In genomic region chr5:176929654-176930053, GRCh38 we compare ENCODE assay signal across 21 cellular contexts. TPM values are rescaled to one million over a fixed set of nuclear protein-coding genes. Genes with fewer than 3 reads are reported as not detected.
DNase-seq lines count a peak whose midpoint lies in the region; ATAC-seq and TF ChIP-seq lines count a peak whose summit lies in the region.
"Had no signal": no experiment of that assay in that cellular context is flagged by ENCODE, and none has a peak within 500 bp of the region (broad histone marks: within the 10 kb centered on the region; RNA-seq: fewer than 3 reads in every experiment).

No MANE protein-coding gene starts in this region.

- H3K4me1 ChIP-seq in neutrophil (ENCODE audit: control insufficient read depth in 1 of 2, insufficient read depth in 1 of 2, low read depth in 1 of 2, low read length in 1 of 2) = peaks cover 17% of the 10 kb centered on the region in 2 experiments
- H3K4me1 ChIP-seq: BE2C had no signal

- H3K9me3 Mint-ChIP-seq in activated naive CD8-positive, alpha-beta T cell treated with anti-CD3 and anti-CD28 coated beads, Interleukin-2, amount 10 ng/mL, durations not matched to agents 7 days and 5 days = no peaks in the 10 kb centered on the region
- no peaks in the 10 kb centered on the region for H3K9me3 Mint-ChIP-seq in activated naive CD8-positive, alpha-beta T cell treated with anti-CD3 and anti-CD28 coated beads, Interleukin-2, amount 50 U/mL, for 24 hours
- H3K9me3 Mint-ChIP-seq: CD4-positive, CD25-positive, alpha-beta regulatory T cell; CD8-positive, alpha-beta memory T cell; HFFc6; IgD-negative memory B cell had no signal

- H3K27ac ChIP-seq in neutrophil = peak overlapping the region; percentile 62
- H3K27ac ChIP-seq in brain microvascular endothelial cell = no peak overlapping the region

- H3K27me3 ChIP-seq in neutrophil = no peaks in the 10 kb centered on the region
- H3K27me3 ChIP-seq in brain microvascular endothelial cell (replicated peaks) = no peaks in the 10 kb centered on the region
- H3K27me3 ChIP-seq: BE2C had no signal

- peaks cover 5% of the 10 kb centered on the region for H3K4me1 Mint-ChIP-seq in activated naive CD8-positive, alpha-beta T cell treated with anti-CD3 and anti-CD28 coated beads, Interleukin-2, amount 10 ng/mL, durations not matched to agents 7 days and 5 days
- H3K4me1 Mint-ChIP-seq in activated naive CD8-positive, alpha-beta T cell treated with anti-CD3 and anti-CD28 coated beads, Interleukin-2, amount 50 U/mL, for 24 hours = peaks cover 18% of the 10 kb centered on the region

- H3K9me3 ChIP-seq in neutrophil = no peaks in the 10 kb centered on the region
- H3K9me3 ChIP-seq: BE2C had no signal

- peaks cover 11% of the 10 kb centered on the region for H3K36me3 Mint-ChIP-seq in activated naive CD8-positive, alpha-beta T cell treated with anti-CD3 and anti-CD28 coated beads, Interleukin-2, amount 10 ng/mL, durations not matched to agents 7 days and 5 days
- peaks cover 30% of the 10 kb centered on the region for H3K36me3 Mint-ChIP-seq in activated naive CD8-positive, alpha-beta T cell treated with anti-CD3 and anti-CD28 coated beads, Interleukin-2, amount 50 U/mL, for 24 hours (ENCODE audit: low read depth)

- in situ Hi-C loops in brain microvascular endothelial cell (cut with HindIII; ENCODE audit: low pct_ligation_motif_present, low sequenced_read_pairs) = no loop called here

- H3K4me3 ChIP-seq in Jurkat, Clone E6-1 (ENCODE audit: low read length) = no peak overlapping the region
- H3K4me3 ChIP-seq in neutrophil (ENCODE audit: low read depth in 1 of 2, low read length in 1 of 2) (no peak overlapping the region), brain microvascular endothelial cell (ENCODE audit: low read depth, low read length) (no peak overlapping the region)

- H3K27me3 Mint-ChIP-seq in activated naive CD8-positive, alpha-beta T cell treated with anti-CD3 and anti-CD28 coated beads, Interleukin-2, amount 10 ng/mL, durations not matched to agents 7 days and 5 days = no peaks in the 10 kb centered on the region
- H3K27me3 Mint-ChIP-seq in activated naive CD8-positive, alpha-beta T cell treated with anti-CD3 and anti-CD28 coated beads, Interleukin-2, amount 50 U/mL, for 24 hours = no peaks in the 10 kb centered on the region
- H3K27me3 Mint-ChIP-seq: CD4-positive, CD25-positive, alpha-beta regulatory T cell; CD8-positive, alpha-beta memory T cell; IgD-negative memory B cell had no signal

- peak overlapping the region; percentile 21 for H3K27ac Mint-ChIP-seq in activated naive CD8-positive, alpha-beta T cell treated with anti-CD3 and anti-CD28 coated beads, Interleukin-2, amount 10 ng/mL, durations not matched to agents 7 days and 5 days
- H3K27ac Mint-ChIP-seq in activated naive CD8-positive, alpha-beta T cell treated with anti-CD3 and anti-CD28 coated beads, Interleukin-2, amount 50 U/mL, for 24 hours = no peak overlapping the region
- H3K27ac Mint-ChIP-seq: CD4-positive, CD25-positive, alpha-beta regulatory T cell; HFFc6 had no signal

- TF ChIP-seq CTCF in neutrophil (IDR thresholded peaks at IDR 0.05) = no peak
- TF ChIP-seq CTCF in brain microvascular endothelial cell (IDR thresholded peaks at IDR 0.05; ENCODE audit: low read depth, low read length, missing control alignments) = no peak

- DNase-seq in activated naive CD8-positive, alpha-beta T cell treated with anti-CD3 and anti-CD28 coated beads, Interleukin-2, amount 10 ng/mL, durations not matched to agents 7 days and 5 days = no peak
- no peak for DNase-seq in activated naive CD8-positive, alpha-beta T cell treated with anti-CD3 and anti-CD28 coated beads, Interleukin-2, amount 50 U/mL, for 24 hours
- peak; percentile 54 for DNase-seq in Jurkat, Clone E6-1 (ENCODE audit: low read depth, low spot score)
- peak; percentile 1 for DNase-seq in RPMI7951 (ENCODE audit: low read depth)
- no peak for DNase-seq in brain microvascular endothelial cell
- DNase-seq: ACHN; BE2C; C1 segment of cervical spinal cord; CD8-positive, alpha-beta memory T cell; COR-L47; DMS 273 treated with DMSO at 0.1 percent for 48 hours; GDM1; GOT3; H7; HFFc6 had no signal

- ATAC-seq in activated naive CD8-positive, alpha-beta T cell treated with anti-CD3 and anti-CD28 coated beads, Interleukin-2, amount 10 ng/mL, durations not matched to agents 7 days and 5 days (ENCODE audit: low read depth) = no peak
- ATAC-seq in activated naive CD8-positive, alpha-beta T cell treated with anti-CD3 and anti-CD28 coated beads, Interleukin-2, amount 50 U/mL, for 24 hours = no peak
- ATAC-seq in HG03135 (IDR thresholded peaks at IDR 0.05; ENCODE audit: unreplicated experiment) = no peak
- ATAC-seq: HCT116 had no signal

- POLR2A ChIA-PET in activated naive CD8-positive, alpha-beta T cell treated with anti-CD3 and anti-CD28 coated beads, Interleukin-2, amount 10 ng/mL, durations not matched to agents 7 days and 5 days (lab: Charles Lee) = no interaction called here

- H3K4me3 Mint-ChIP-seq in activated naive CD8-positive, alpha-beta T cell treated with anti-CD3 and anti-CD28 coated beads, Interleukin-2, amount 10 ng/mL, durations not matched to agents 7 days and 5 days = no peak overlapping the region
- H3K4me3 Mint-ChIP-seq in activated naive CD8-positive, alpha-beta T cell treated with anti-CD3 and anti-CD28 coated beads, Interleukin-2, amount 50 U/mL, for 24 hours = no peak overlapping the region
- H3K4me3 Mint-ChIP-seq: CD4-positive, CD25-positive, alpha-beta regulatory T cell; CD8-positive, alpha-beta memory T cell; HFFc6; IgD-negative memory B cell had no signal

- H3K36me3 ChIP-seq in neutrophil (peaks cover 20% of the 10 kb centered on the region), brain microvascular endothelial cell (replicated peaks) (peaks cover 8% of the 10 kb centered on the region)

RNA-seq across cellular contexts. Expression of gene HK3, which starts 30.5 kb away (rescaled TPM):
- 1 to 10 TPM; 1.3 to 2.3 TPM for total RNA-seq in activated naive CD8-positive, alpha-beta T cell treated with anti-CD3 and anti-CD28 coated beads, Interleukin-2, amount 10 ng/mL, durations not matched to agents 7 days and 5 days
- not detected for polyA plus RNA-seq in Jurkat, Clone E6-1 (2012; ENCODE audit: insufficient read depth, insufficient read length)
- not detected in 2 replicates for total RNA-seq in RPMI7951 (2014; rRNA removed; shearing (Covaris generic))
- total RNA-seq: Daoy, H7, HFFc6 had no signal
- polyA plus RNA-seq: CD8-positive, alpha-beta memory T cell; IgD-negative memory B cell had no signal

Comparison
In these comparisons a context has a peak if more than half of its experiments do, and no peak if none do; other contexts are left out.
1. DNase-seq: peak in Jurkat, Clone E6-1 (single experiment) and RPMI7951 (single experiment); none in activated naive CD8-positive, alpha-beta T cell treated with anti-CD3 and anti-CD28 coated beads, Interleukin-2, amount 10 ng/mL, durations not matched to agents 7 days and 5 days (single experiment), activated naive CD8-positive, alpha-beta T cell treated with anti-CD3 and anti-CD28 coated beads, Interleukin-2, amount 50 U/mL, for 24 hours (single experiment) and brain microvascular endothelial cell (single experiment).